ENCODE assay signal across 21 cellular contexts in the genomic region with DNA sequence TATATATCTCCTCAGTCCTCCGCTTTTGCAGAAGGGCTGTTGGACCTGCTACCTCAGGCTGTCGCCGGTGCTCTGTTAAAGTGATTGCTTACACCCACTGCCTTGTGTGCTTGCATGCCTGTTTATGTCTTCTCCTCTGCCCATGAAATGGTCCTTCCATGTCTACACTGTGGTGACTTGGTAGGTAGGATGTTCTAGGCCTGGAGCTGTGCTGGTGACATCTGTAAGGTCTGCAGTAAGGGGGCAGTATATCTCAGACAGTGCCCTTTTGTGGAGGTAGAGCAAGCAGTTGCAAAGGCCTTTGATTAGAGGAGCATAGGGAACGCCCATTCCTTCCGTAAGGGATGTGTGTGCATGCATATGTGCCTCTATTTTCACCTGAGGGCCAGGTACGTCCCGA.
"Had no signal": no experiment of that assay in that cellular context is flagged by ENCODE, and none has a peak within 500 bp of the region (broad histone marks: within the 10 kb centered on the region; RNA-seq: fewer than 3 reads in every experiment).

No MANE protein-coding gene starts in this region.

- H3K4me3 ChIP-seq: esophagus muscularis mucosa, gastroesophageal sphincter, lung, pancreas, smooth muscle cell had no signal

- H3K9me3 Mint-ChIP-seq: naive B cell had no signal

- DNase-seq: effector memory CD4-positive, alpha-beta T cell; foreskin fibroblast; glutamatergic neuron; kidney; left cardiac atrium; left ventricle myocardium superior; mesenchymal stem cell; naive B cell; occipital lobe; pancreas; right cardiac atrium; stimulated activated CD4-positive, alpha-beta T cell treated with anti-CD3 and anti-CD28 coated beads, Interleukin-2, amount 100 ng/mL, for 48 hours; stimulated activated naive CD4-positive, alpha-beta T cell treated with Interleukin-2 at 50 U/mL for 16 hours; trophoblast cell had no signal

- H3K27me3 Mint-ChIP-seq: naive B cell, progenitor cell of endocrine pancreas had no signal

- H3K27ac ChIP-seq: epithelial cell of prostate, esophagus muscularis mucosa, gastroesophageal sphincter, pancreas had no signal

- H3K4me2 ChIP-seq: smooth muscle cell had no signal

- H3K27me3 ChIP-seq: esophagus muscularis mucosa, gastroesophageal sphincter, pancreas had no signal

- ATAC-seq: gastroesophageal sphincter, left cardiac atrium, left ventricle myocardium superior, pancreas, right cardiac atrium had no signal

- H3K4me3 Mint-ChIP-seq: naive B cell, nephron had no signal

- H3K9me3 ChIP-seq: esophagus muscularis mucosa, gastroesophageal sphincter, pancreas had no signal

- H3K27ac Mint-ChIP-seq: nephron, progenitor cell of endocrine pancreas had no signal

- H3K36me3 ChIP-seq: pancreas had no signal
